Comparison of ENCODE assay signal across 8 cellular contexts in genomic region chr2:9630750-9631483, GRCh38. TPM values are rescaled to one million over a fixed set of nuclear protein-coding genes. Genes with fewer than 3 reads are reported as not detected.
DNase-seq lines count a peak whose midpoint lies in the region; ATAC-seq lines count a peak whose summit lies in the region.

Gene YWHAQ (minus strand): TSS chr2:9630997. CDS start chr2:9630452, 545 bp downstream.

- ATAC-seq in HG02610 (IDR thresholded peaks at IDR 0.05; ENCODE audit: unreplicated experiment): peak; percentile 93
- peak; percentile 90 to 93 for ATAC-seq in activated naive CD4-positive, alpha-beta T cell treated with anti-CD3 and anti-CD28 coated beads, Interleukin-2, amount 50 U/mL, for 72 hours

- no peaks in the 10 kb centered on the region for H3K9me3 Mint-ChIP-seq in activated naive CD4-positive, alpha-beta T cell treated with anti-CD3 and anti-CD28 coated beads, Interleukin-2, amount 50 U/mL, for 72 hours

- peaks cover 35 to 53% of the 10 kb centered on the region in 2 donors for H3K36me3 Mint-ChIP-seq in activated naive CD4-positive, alpha-beta T cell treated with anti-CD3 and anti-CD28 coated beads, Interleukin-2, amount 50 U/mL, for 72 hours

- peak within 1 kb of the TSS; percentile 87 to 97 for H3K27ac Mint-ChIP-seq in activated naive CD4-positive, alpha-beta T cell treated with anti-CD3 and anti-CD28 coated beads, Interleukin-2, amount 50 U/mL, for 72 hours

- H3K27ac ChIP-seq in temporal lobe (ENCODE audit: low read depth, low read length): peak within 1 kb of the TSS; percentile 89

- peak within 1 kb of the TSS; percentile 95 for H3K4me3 ChIP-seq in GM08714 (ENCODE audit: low read length)

- DNase-seq in NCI-H1092 treated with DMSO at 0.1 percent for 48 hours (lab: John Stamatoyannopoulos, UW): peak; percentile 98
- peak; percentile 98 for DNase-seq in SKM-1 (lab: John Stamatoyannopoulos, UW; ENCODE audit: unreplicated experiment)
- peak; percentile 97 to 98 for DNase-seq in activated naive CD4-positive, alpha-beta T cell treated with anti-CD3 and anti-CD28 coated beads, Interleukin-2, amount 50 U/mL, for 72 hours (ENCODE audit: low spot score in 2 of 2)
- DNase-seq in glomerular endothelial cell (ENCODE audit: extremely low read depth, low read depth, low spot score): peak; percentile 75
- DNase-seq in occipital lobe (lab: John Stamatoyannopoulos, UW): peak; percentile 98

RNA-seq across cellular contexts. Expression of gene YWHAQ, which starts in this region (rescaled TPM):
- total RNA-seq in activated naive CD4-positive, alpha-beta T cell treated with anti-CD3 and anti-CD28 coated beads, Interleukin-2, amount 50 U/mL, for 72 hours: 100 to 1,000 TPM; 225 to 256 TPM
- total RNA-seq in glomerular endothelial cell (305 and 357 TPM in 2 replicates), occipital lobe (535 TPM), temporal lobe (517 TPM)

Comparison
In these comparisons a context has a peak if more than half of its experiments do, and no peak if none do; other contexts are left out.
1. Peak in every context shown above with its lines: DNase-seq, ATAC-seq, H3K4me3 ChIP-seq and H3K27ac ChIP-seq.